ENCODE assay signal across 8 cellular contexts in genomic region chrX:24149346-24150050, GRCh38.
DNase-seq lines count a peak whose midpoint lies in the region; ATAC-seq and TF ChIP-seq lines count a peak whose summit lies in the region.

ZFX (plus strand) TSS chrX:24149729; CDS start chrX:24172743, 23,014 bp downstream.

- peaks cover 13 to 14% of the 10 kb centered on the region in 2 donors for H3K4me1 ChIP-seq in muscle layer of duodenum (ENCODE audit: control insufficient read depth in 1 of 2, insufficient read depth in 2 of 2, low read length in 2 of 2)

- H3K4me3 ChIP-seq in muscle layer of duodenum (ENCODE audit: low read depth in 1 of 2, low read length in 2 of 2) = peak within 1 kb of the TSS; percentile 72 to 80

- peaks cover 42% of the 10 kb centered on the region for H3K36me3 Mint-ChIP-seq in stimulated activated effector memory CD8-positive, alpha-beta T cell treated with anti-CD3 and anti-CD28 coated beads, Interleukin-12 subunit alpha, Interleukin-12 subunit beta, amount 100 ng/mL, for 72 hours

- H3K9me3 Mint-ChIP-seq in stimulated activated effector memory CD8-positive, alpha-beta T cell treated with anti-CD3 and anti-CD28 coated beads, Interleukin-12 subunit alpha, Interleukin-12 subunit beta, amount 100 ng/mL, for 72 hours = no peaks in the 10 kb centered on the region

- DNase-seq in NCI-H2196 treated with DMSO at 0.1 percent for 48 hours (lab: John Stamatoyannopoulos, UW; ENCODE audit: unreplicated experiment) (peak; percentile 1), NCI-H2196 (lab: John Stamatoyannopoulos, UW; ENCODE audit: unreplicated experiment) (no peak), NCI-H69 (lab: John Stamatoyannopoulos, UW) (peak; percentile 75), activated T-cell treated with anti-CD3 and anti-CD28 coated beads for 4 hours (peak; percentile 41), erythroblast (lab: John Stamatoyannopoulos, UW) (peak; percentile 75 to 84)
- DNase-seq in stimulated activated effector memory CD8-positive, alpha-beta T cell treated with anti-CD3 and anti-CD28 coated beads, Interleukin-12 subunit alpha, Interleukin-12 subunit beta, amount 100 ng/mL, for 72 hours (ENCODE audit: low spot score in 2 of 2) = peak; percentile 38 to 76

- H3K4me1 Mint-ChIP-seq in stimulated activated effector memory CD8-positive, alpha-beta T cell treated with anti-CD3 and anti-CD28 coated beads, Interleukin-12 subunit alpha, Interleukin-12 subunit beta, amount 100 ng/mL, for 72 hours = peaks cover 32% of the 10 kb centered on the region

- peak; percentile 45 for ATAC-seq in HG02763 (IDR thresholded peaks at IDR 0.05; ENCODE audit: unreplicated experiment)
- peak; percentile 70 for ATAC-seq in stimulated activated effector memory CD8-positive, alpha-beta T cell treated with anti-CD3 and anti-CD28 coated beads, Interleukin-12 subunit alpha, Interleukin-12 subunit beta, amount 100 ng/mL, for 72 hours

- peak within 1 kb of the TSS; percentile 91 for H3K27ac ChIP-seq in muscle layer of duodenum (ENCODE audit: low read length)

- H3K36me3 ChIP-seq in muscle layer of duodenum (ENCODE audit: control insufficient read depth in 1 of 2, insufficient read depth in 2 of 2, low read length in 2 of 2) = peaks cover 0 to 8% of the 10 kb centered on the region in 2 donors

- TF ChIP-seq POLR2A in erythroblast (IDR thresholded peaks at IDR 0.05; ENCODE audit: low read length) = peak; percentile 33

- H3K4me3 Mint-ChIP-seq in stimulated activated effector memory CD8-positive, alpha-beta T cell treated with anti-CD3 and anti-CD28 coated beads, Interleukin-12 subunit alpha, Interleukin-12 subunit beta, amount 100 ng/mL, for 72 hours = peak within 1 kb of the TSS; percentile 89

- no peaks in the 10 kb centered on the region for H3K27me3 ChIP-seq in muscle layer of duodenum (ENCODE audit: low read depth, low read length)

- H3K9me3 ChIP-seq in muscle layer of duodenum (ENCODE audit: control insufficient read depth in 1 of 2, low read length in 2 of 2) = no peaks in the 10 kb centered on the region

- H3K27ac Mint-ChIP-seq in stimulated activated effector memory CD8-positive, alpha-beta T cell treated with anti-CD3 and anti-CD28 coated beads, Interleukin-12 subunit alpha, Interleukin-12 subunit beta, amount 100 ng/mL, for 72 hours = peak within 1 kb of the TSS; percentile 92
